In genomic region chr21:34579411-34579810, GRCh38 we compare ENCODE assay signal across 9 cellular contexts. TPM values are rescaled to one million over a fixed set of nuclear protein-coding genes. Genes with fewer than 3 reads are reported as not detected.
DNase-seq lines count a peak whose midpoint lies in the region; ATAC-seq and TF ChIP-seq lines count a peak whose summit lies in the region.
"Had no signal": no experiment of that assay in that cellular context is flagged by ENCODE, and none has a peak within 500 bp of the region (broad histone marks: within the 10 kb centered on the region; RNA-seq: fewer than 3 reads in every experiment).

No MANE protein-coding gene starts in this region.

- H3K9me3 ChIP-seq in sigmoid colon: no peaks in the 10 kb centered on the region

- intact Hi-C loops in sigmoid colon (cut with DNase I): no loop called here

- 86 to 87% methylated on average over 1 of the region's 1 CpG for WGBS in sigmoid colon, 2 donors

- H3K4me1 Mint-ChIP-seq in activated naive CD8-positive, alpha-beta T cell treated with anti-CD3 and anti-CD28 coated beads, Interleukin-2, amount 50 U/mL, for 24 hours: peaks cover 46% of the 10 kb centered on the region
- peaks cover 16% of the 10 kb centered on the region for H3K4me1 Mint-ChIP-seq in activated naive CD8-positive, alpha-beta T cell treated with anti-CD3 and anti-CD28 coated beads for 36 hours
- H3K4me1 Mint-ChIP-seq in stimulated activated naive CD8-positive, alpha-beta T cell treated with anti-CD3 and anti-CD28 coated beads, Interleukin-15, Interleukin-2, amounts not matched to agents 100 ng/mL and 50 ng/mL, for 24 hours (ENCODE audit: low read depth): peaks cover 36% of the 10 kb centered on the region

- H3K4me1 ChIP-seq in sigmoid colon: peaks cover 0 to 46% (median 32%) of the 10 kb centered on the region in 4 donors

- peak overlapping the region; percentile 28 for H3K27ac Mint-ChIP-seq in activated naive CD8-positive, alpha-beta T cell treated with anti-CD3 and anti-CD28 coated beads, Interleukin-2, amount 50 U/mL, for 24 hours
- H3K27ac Mint-ChIP-seq in activated naive CD8-positive, alpha-beta T cell treated with anti-CD3 and anti-CD28 coated beads for 36 hours: no peak overlapping the region
- peak overlapping the region; percentile 59 for H3K27ac Mint-ChIP-seq in stimulated activated naive CD8-positive, alpha-beta T cell treated with anti-CD3 and anti-CD28 coated beads, Interleukin-15, Interleukin-2, amounts not matched to agents 100 ng/mL and 50 ng/mL, for 24 hours

- no peaks in the 10 kb centered on the region for H3K36me3 ChIP-seq in sigmoid colon

- CTCF ChIA-PET in RWPE1 (lab: Yijun Ruan, JAX): interaction anchor here (1.0 kb wide), 1 partner anchor 24 kb away, joined by 3 read pairs; no protein-coding TSS in a partner anchor

- TF ChIP-seq POLR2A in sigmoid colon (IDR thresholded peaks at IDR 0.05): no peak

- H3K27me3 Mint-ChIP-seq in activated naive CD8-positive, alpha-beta T cell treated with anti-CD3 and anti-CD28 coated beads, Interleukin-2, amount 50 U/mL, for 24 hours: no peaks in the 10 kb centered on the region
- H3K27me3 Mint-ChIP-seq in activated naive CD8-positive, alpha-beta T cell treated with anti-CD3 and anti-CD28 coated beads for 36 hours: no peaks in the 10 kb centered on the region
- no peaks in the 10 kb centered on the region for H3K27me3 Mint-ChIP-seq in stimulated activated naive CD8-positive, alpha-beta T cell treated with anti-CD3 and anti-CD28 coated beads, Interleukin-15, Interleukin-2, amounts not matched to agents 100 ng/mL and 50 ng/mL, for 24 hours

- TF ChIP-seq CTCF in RWPE1 (conservative IDR thresholded peaks at IDR 0.05; ENCODE audit: low read depth) (no peak), sigmoid colon (IDR thresholded peaks at IDR 0.05) (no peak)

- peaks cover under 1% of the 10 kb centered on the region for H3K9me3 Mint-ChIP-seq in activated naive CD8-positive, alpha-beta T cell treated with anti-CD3 and anti-CD28 coated beads, Interleukin-2, amount 50 U/mL, for 24 hours
- H3K9me3 Mint-ChIP-seq in activated naive CD8-positive, alpha-beta T cell treated with anti-CD3 and anti-CD28 coated beads for 36 hours: no peaks in the 10 kb centered on the region
- H3K9me3 Mint-ChIP-seq in stimulated activated naive CD8-positive, alpha-beta T cell treated with anti-CD3 and anti-CD28 coated beads, Interleukin-15, Interleukin-2, amounts not matched to agents 100 ng/mL and 50 ng/mL, for 24 hours: no peaks in the 10 kb centered on the region

- no peak overlapping the region for H3K4me3 Mint-ChIP-seq in activated naive CD8-positive, alpha-beta T cell treated with anti-CD3 and anti-CD28 coated beads, Interleukin-2, amount 50 U/mL, for 24 hours
- H3K4me3 Mint-ChIP-seq in activated naive CD8-positive, alpha-beta T cell treated with anti-CD3 and anti-CD28 coated beads for 36 hours: no peak overlapping the region
- H3K4me3 Mint-ChIP-seq in stimulated activated naive CD8-positive, alpha-beta T cell treated with anti-CD3 and anti-CD28 coated beads, Interleukin-15, Interleukin-2, amounts not matched to agents 100 ng/mL and 50 ng/mL, for 24 hours: no peak overlapping the region

- TF ChIP-seq EP300 in sigmoid colon (IDR thresholded peaks at IDR 0.05): no peak

- no peak for DNase-seq in activated naive CD8-positive, alpha-beta T cell treated with anti-CD3 and anti-CD28 coated beads, Interleukin-2, amount 50 U/mL, for 24 hours
- DNase-seq in activated naive CD8-positive, alpha-beta T cell treated with anti-CD3 and anti-CD28 coated beads for 36 hours: no peak
- DNase-seq in RWPE1 (ENCODE audit: low spot score) (peak; percentile 39), fibroblast of peridontal ligament (ENCODE audit: extremely low read depth) (peak; percentile 42), NCI-H1417 (lab: John Stamatoyannopoulos, UW) (no peak), sigmoid colon (no peak), iPS-NIHi11 (ENCODE audit: low spot score) (no peak)
- DNase-seq: AML-193 had no signal

- H3K4me3 ChIP-seq in sigmoid colon: no peak overlapping the region

- no peaks in the 10 kb centered on the region for H3K36me3 Mint-ChIP-seq in activated naive CD8-positive, alpha-beta T cell treated with anti-CD3 and anti-CD28 coated beads, Interleukin-2, amount 50 U/mL, for 24 hours (ENCODE audit: low read depth)
- peaks cover 3% of the 10 kb centered on the region for H3K36me3 Mint-ChIP-seq in activated naive CD8-positive, alpha-beta T cell treated with anti-CD3 and anti-CD28 coated beads for 36 hours
- peaks cover under 1% of the 10 kb centered on the region for H3K36me3 Mint-ChIP-seq in stimulated activated naive CD8-positive, alpha-beta T cell treated with anti-CD3 and anti-CD28 coated beads, Interleukin-15, Interleukin-2, amounts not matched to agents 100 ng/mL and 50 ng/mL, for 24 hours (ENCODE audit: low read depth)

- peak overlapping the region; percentile 86 for H3K27ac ChIP-seq in RWPE1
- H3K27ac ChIP-seq in sigmoid colon: peak overlapping the region in 1 of 4 donors; percentile 39

- ATAC-seq in activated naive CD8-positive, alpha-beta T cell treated with anti-CD3 and anti-CD28 coated beads, Interleukin-2, amount 50 U/mL, for 24 hours: peak; percentile 80

- POLR2A ChIA-PET in RWPE1 (lab: Yijun Ruan, JAX; ENCODE audit: low non-redundant PET): no interaction called here

- H3K27me3 ChIP-seq in sigmoid colon: no peaks in the 10 kb centered on the region

RNA-seq across cellular contexts. Expression of gene RCAN1, which starts 35.5 kb away (rescaled TPM):
- total RNA-seq in activated naive CD8-positive, alpha-beta T cell treated with anti-CD3 and anti-CD28 coated beads for 36 hours: 10 to 100 TPM; 11.5 to 13.2 TPM
- 10 to 100 TPM; 21.4 to 79.6 (median 28.2) TPM for total RNA-seq in sigmoid colon
- polyA plus RNA-seq in sigmoid colon: 100 to 1,000 TPM in 1 of 3 donors, 10 to 100 TPM in 2; 38.3 to 148 (median 65.5) TPM

Comparison
In these comparisons a context has a peak if more than half of its experiments do, and no peak if none do; other contexts are left out.
1. DNase-seq: peak in RWPE1 (single experiment) and fibroblast of peridontal ligament (single experiment); none in activated naive CD8-positive, alpha-beta T cell treated with anti-CD3 and anti-CD28 coated beads, Interleukin-2, amount 50 U/mL, for 24 hours (single experiment), activated naive CD8-positive, alpha-beta T cell treated with anti-CD3 and anti-CD28 coated beads for 36 hours (single experiment), NCI-H1417 (0 of 3), sigmoid colon (single experiment) and iPS-NIHi11 (single experiment).